ENCODE assay signal across 7 cellular contexts in the genomic region with DNA sequence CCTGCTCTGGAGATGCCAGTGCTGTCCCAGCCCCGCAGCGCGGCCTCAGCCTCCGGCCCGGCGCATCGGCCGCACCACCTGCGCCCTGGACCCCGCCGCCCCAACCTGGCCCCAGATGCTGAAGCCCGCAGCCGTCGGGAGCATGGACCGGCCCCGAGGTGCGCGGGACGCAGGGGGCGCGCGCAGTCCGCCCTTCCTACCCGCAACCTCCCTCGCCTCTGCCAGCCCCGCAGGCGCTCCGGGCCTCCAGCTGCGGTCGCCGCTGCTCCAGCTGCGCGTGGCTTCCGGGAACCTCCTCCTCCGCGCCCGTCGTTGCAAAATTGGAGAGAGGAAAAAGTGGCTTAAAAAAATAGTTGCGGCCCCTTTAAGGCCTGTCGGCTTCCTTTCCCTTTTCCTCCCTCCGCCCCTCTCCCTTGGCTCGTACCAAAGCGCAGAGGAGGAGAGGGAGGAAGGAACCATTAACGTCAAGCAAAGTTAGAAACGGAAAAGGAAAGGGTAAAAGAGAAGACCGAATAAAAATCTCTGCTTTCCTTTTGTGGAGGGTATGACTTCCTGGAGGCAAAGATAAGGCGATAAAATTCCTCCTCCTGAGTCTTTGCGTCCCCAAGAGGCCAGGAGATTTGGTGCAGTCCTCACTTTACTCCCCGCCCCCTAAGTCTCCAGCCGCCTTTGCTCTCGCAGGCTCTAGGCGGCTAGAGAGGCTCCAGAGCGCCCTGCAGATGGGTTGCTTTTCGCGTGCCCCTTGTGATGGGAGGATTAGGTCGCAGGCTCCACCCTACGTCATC. TPM values are rescaled to one million over a fixed set of nuclear protein-coding genes. Genes with fewer than 3 reads are reported as not detected.
DNase-seq lines count a peak whose midpoint lies in the region; ATAC-seq and TF ChIP-seq lines count a peak whose summit lies in the region.

CDIPT (minus strand) TSS at position 343 of the 785 bp plus-strand sequence. CDS start 369 bp downstream, outside the sequence.

- ATAC-seq in GM18505 (IDR thresholded peaks at IDR 0.05; ENCODE audit: unreplicated experiment) (peak; percentile 88), HG02981 (IDR thresholded peaks at IDR 0.05; ENCODE audit: unreplicated experiment) (peak; percentile 91)

- H3K9me3 ChIP-seq in hepatocyte (ENCODE audit: low read depth) = no peaks in the 10 kb centered on the region

- H3K4me3 ChIP-seq in hepatocyte = peak within 1 kb of the TSS; percentile 79

- peak within 1 kb of the TSS; percentile 92 for H3K27ac ChIP-seq in hepatocyte

- TF ChIP-seq CTCF in hepatocyte (IDR thresholded peaks at IDR 0.05; ENCODE audit: poor library complexity) = peak; percentile 82

- peaks cover 15% of the 10 kb centered on the region for H3K4me1 ChIP-seq in hepatocyte (ENCODE audit: insufficient read depth)

- DNase-seq in NCI-H2081 (lab: John Stamatoyannopoulos, UW) (peak; percentile 90 to 92), T1000 (lab: John Stamatoyannopoulos, UW) (peak; percentile 91), astrocyte of the hippocampus (ENCODE audit: low read depth, low spot score) (peak; percentile 98), hepatocyte (ENCODE audit: low spot score) (peak; percentile 97), renal cortical epithelial cell (ENCODE audit: low read depth) (peak; percentile 89)

- H3K36me3 ChIP-seq in hepatocyte (replicated peaks; ENCODE audit: insufficient read depth, low read depth) = no peaks in the 10 kb centered on the region

- peaks cover 21% of the 10 kb centered on the region for H3K79me2 ChIP-seq in hepatocyte

- no peaks in the 10 kb centered on the region for H3K27me3 ChIP-seq in hepatocyte

- no peaks in the 10 kb centered on the region for H3K9me2 ChIP-seq in hepatocyte (replicated peaks; ENCODE audit: insufficient read depth)

- H3K4me2 ChIP-seq in hepatocyte = peak within 1 kb of the TSS; percentile 89

- TF ChIP-seq POLR2A in GM18505 (IDR thresholded peaks at IDR 0.05; ENCODE audit: borderline replicate concordance, extremely low read depth, insufficient read depth, insufficient read length) = peak; percentile 57

- no peaks in the 10 kb centered on the region for H4K20me1 ChIP-seq in hepatocyte (ENCODE audit: insufficient read depth, poor library complexity, severe bottlenecking)

- WGBS in hepatocyte (ENCODE audit: low lambda C conversion rate, missing lambda C conversion rate) = 1% methylated on average over 57 of the region's 57 CpGs

- H2AFZ ChIP-seq in hepatocyte = peak within 1 kb of the TSS; percentile 21

RNA-seq across cellular contexts. Expression of gene CDIPT, which starts in this region (rescaled TPM):
- total RNA-seq in hepatocyte (94.1 and 97.1 TPM in 2 replicates), renal cortical epithelial cell (69.1 and 114 TPM in 2 replicates)
- polyA plus RNA-seq in hepatocyte = 143 and 147 TPM in 2 replicates

Comparison
In these comparisons a context has a peak if more than half of its experiments do, and no peak if none do; other contexts are left out.
1. Peak in every context shown above with its lines: DNase-seq, ATAC-seq, H3K4me3 ChIP-seq and H3K27ac ChIP-seq.